In the genomic region with DNA sequence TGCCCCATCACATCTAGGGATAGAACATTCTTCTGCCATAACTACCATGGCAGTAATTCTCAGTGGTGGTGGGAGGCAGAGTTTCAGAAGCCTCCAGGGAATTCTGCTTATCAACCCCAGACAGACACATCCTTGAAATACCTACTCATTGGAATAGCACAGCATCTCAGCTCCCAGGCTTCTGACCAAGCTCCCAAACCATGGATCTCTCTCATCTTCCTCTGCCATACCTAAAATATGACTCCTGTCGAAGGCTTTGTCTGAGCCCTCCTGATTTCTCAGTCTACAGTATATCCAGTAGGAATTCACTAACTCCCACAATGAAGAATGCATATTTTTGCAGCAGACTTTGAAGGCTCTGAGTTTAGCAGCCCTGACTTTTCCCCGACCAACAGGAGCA, we compare ENCODE assay signal across 23 cellular contexts.
DNase-seq lines count a peak whose midpoint lies in the region; ATAC-seq and TF ChIP-seq lines count a peak whose summit lies in the region.
"Had no signal": no experiment of that assay in that cellular context is flagged by ENCODE, and none has a peak within 500 bp of the region (broad histone marks: within the 10 kb centered on the region; RNA-seq: fewer than 3 reads in every experiment).

No MANE protein-coding gene starts in this region.

- no peak overlapping the region for H2BK5ac ChIP-seq in trophoblast cell (ENCODE audit: low read depth, low read length, poor library complexity)

- ATAC-seq in activated naive CD8-positive, alpha-beta T cell treated with anti-CD3 and anti-CD28 coated beads, Interleukin-2, amount 10 ng/mL, durations not matched to agents 7 days and 5 days (ENCODE audit: low read depth): no peak
- ATAC-seq in activated naive CD8-positive, alpha-beta T cell treated with anti-CD3 and anti-CD28 coated beads, Interleukin-2, amount 50 U/mL, for 24 hours: no peak
- ATAC-seq in right cardiac atrium: no peak
- ATAC-seq: GM12878 had no signal

- H3K27me3 ChIP-seq in trophoblast cell (ENCODE audit: insufficient read depth, low read length) (no peaks in the 10 kb centered on the region), right cardiac atrium (ENCODE audit: control insufficient read depth, insufficient read depth) (no peaks in the 10 kb centered on the region), stomach (no peaks in the 10 kb centered on the region)
- H3K27me3 ChIP-seq: BE2C, BLaER1 had no signal

- H4K12ac ChIP-seq in trophoblast cell (ENCODE audit: low read depth, low read length): no peak overlapping the region

- H3K27me3 Mint-ChIP-seq in activated naive CD8-positive, alpha-beta T cell treated with anti-CD3 and anti-CD28 coated beads, Interleukin-2, amount 10 ng/mL, durations not matched to agents 7 days and 5 days: peaks cover 3% of the 10 kb centered on the region
- peaks cover 5% of the 10 kb centered on the region for H3K27me3 Mint-ChIP-seq in activated naive CD8-positive, alpha-beta T cell treated with anti-CD3 and anti-CD28 coated beads, Interleukin-2, amount 50 U/mL, for 24 hours
- H3K27me3 Mint-ChIP-seq: CD4-positive, CD25-positive, alpha-beta regulatory T cell had no signal

- H3K9me3 ChIP-seq in trophoblast cell (ENCODE audit: insufficient read depth, low read depth, low read length): no peaks in the 10 kb centered on the region
- H3K9me3 ChIP-seq in right cardiac atrium (ENCODE audit: control insufficient read depth, low read length): no peaks in the 10 kb centered on the region
- H3K9me3 ChIP-seq in stomach: no peaks in the 10 kb centered on the region
- H3K9me3 ChIP-seq: BE2C, BLaER1 had no signal

- no peaks in the 10 kb centered on the region for H3K36me3 Mint-ChIP-seq in activated naive CD8-positive, alpha-beta T cell treated with anti-CD3 and anti-CD28 coated beads, Interleukin-2, amount 10 ng/mL, durations not matched to agents 7 days and 5 days
- H3K36me3 Mint-ChIP-seq in activated naive CD8-positive, alpha-beta T cell treated with anti-CD3 and anti-CD28 coated beads, Interleukin-2, amount 50 U/mL, for 24 hours (ENCODE audit: low read depth): no peaks in the 10 kb centered on the region
- H3K36me3 Mint-ChIP-seq: CD14-positive monocyte; CD4-positive, alpha-beta memory T cell; CD4-positive, CD25-positive, alpha-beta regulatory T cell; CD8-positive, alpha-beta memory T cell had no signal

- no peak overlapping the region for H2BK12ac ChIP-seq in trophoblast cell (ENCODE audit: low read length)

- H3K79me1 ChIP-seq in trophoblast cell (ENCODE audit: low read length): no peaks in the 10 kb centered on the region

- no peak overlapping the region for H3K4me2 ChIP-seq in trophoblast cell (ENCODE audit: low read length)
- H3K4me2 ChIP-seq: BLaER1 had no signal

- no peaks in the 10 kb centered on the region for H3K9me3 Mint-ChIP-seq in activated naive CD8-positive, alpha-beta T cell treated with anti-CD3 and anti-CD28 coated beads, Interleukin-2, amount 10 ng/mL, durations not matched to agents 7 days and 5 days
- H3K9me3 Mint-ChIP-seq in activated naive CD8-positive, alpha-beta T cell treated with anti-CD3 and anti-CD28 coated beads, Interleukin-2, amount 50 U/mL, for 24 hours: no peaks in the 10 kb centered on the region
- H3K9me3 Mint-ChIP-seq: CD4-positive, alpha-beta memory T cell; CD8-positive, alpha-beta memory T cell had no signal

- no peak overlapping the region for H2BK120ac ChIP-seq in trophoblast cell (ENCODE audit: insufficient read depth, low read length, poor library complexity)

- TF ChIP-seq CTCF in stomach (IDR thresholded peaks at IDR 0.05): no peak

- H4K8ac ChIP-seq in trophoblast cell (ENCODE audit: low read depth, low read length): no peak overlapping the region

- no peak overlapping the region for H2AK5ac ChIP-seq in trophoblast cell (ENCODE audit: low read length)

- no peak for TF ChIP-seq POLR2A in stomach (IDR thresholded peaks at IDR 0.05)

- H3K27ac ChIP-seq in trophoblast cell (ENCODE audit: low read depth, low read length) (no peak overlapping the region), right cardiac atrium (ENCODE audit: low read length) (no peak overlapping the region), stomach (no peak overlapping the region)
- H3K27ac ChIP-seq: BLaER1 had no signal

- H3K4me3 ChIP-seq in trophoblast cell (ENCODE audit: low read depth, low read length) (no peak overlapping the region), right cardiac atrium (ENCODE audit: low read length) (no peak overlapping the region), stomach (no peak overlapping the region)
- H3K4me3 ChIP-seq: BLaER1, GM12878 had no signal

- intact Hi-C loops in right cardiac atrium (cut with DNase I) (no loop called here), stomach (cut with DNase I; ENCODE audit: low total_unique reads) (no loop called here)

- no peak overlapping the region for H4K91ac ChIP-seq in trophoblast cell (ENCODE audit: low read depth, low read length)

- H3K4me1 ChIP-seq in trophoblast cell (ENCODE audit: control insufficient read depth in 1 of 2, insufficient read depth in 2 of 2, low read length in 2 of 2) (peaks cover 0 to 1% of the 10 kb centered on the region in 2 experiments), right cardiac atrium (ENCODE audit: control insufficient read depth, insufficient read depth, low read length) (no peaks in the 10 kb centered on the region), stomach (no peaks in the 10 kb centered on the region)
- H3K4me1 ChIP-seq: BE2C, BLaER1 had no signal

- DNase-seq in activated naive CD8-positive, alpha-beta T cell treated with anti-CD3 and anti-CD28 coated beads, Interleukin-2, amount 10 ng/mL, durations not matched to agents 7 days and 5 days: no peak
- DNase-seq in activated naive CD8-positive, alpha-beta T cell treated with anti-CD3 and anti-CD28 coated beads, Interleukin-2, amount 50 U/mL, for 24 hours: no peak
- peak; percentile 82 for DNase-seq in trophoblast cell
- DNase-seq in right cardiac atrium: no peak
- no peak for DNase-seq in stomach
- DNase-seq: 8988T; ACHN; BE2C; C1 segment of cervical spinal cord; CD4-positive, alpha-beta memory T cell; CD4-positive, CD25-positive, alpha-beta regulatory T cell; CD8-positive, alpha-beta memory T cell; COR-L47; DMS 273 treated with DMSO at 0.1 percent for 48 hours; DMS153; DMS53; DMS79; DND-41; EL; GDM1 had no signal

- no peak overlapping the region for H3K23ac ChIP-seq in trophoblast cell (ENCODE audit: low read length)

- H3K14ac ChIP-seq in trophoblast cell (ENCODE audit: low read length): no peak overlapping the region

- H3K4ac ChIP-seq in trophoblast cell (ENCODE audit: low read depth, low read length): no peak overlapping the region

- no peaks in the 10 kb centered on the region for H3K4me1 Mint-ChIP-seq in activated naive CD8-positive, alpha-beta T cell treated with anti-CD3 and anti-CD28 coated beads, Interleukin-2, amount 10 ng/mL, durations not matched to agents 7 days and 5 days
- H3K4me1 Mint-ChIP-seq in activated naive CD8-positive, alpha-beta T cell treated with anti-CD3 and anti-CD28 coated beads, Interleukin-2, amount 50 U/mL, for 24 hours: no peaks in the 10 kb centered on the region
- H3K4me1 Mint-ChIP-seq: CD14-positive monocyte; CD4-positive, alpha-beta memory T cell; CD4-positive, CD25-positive, alpha-beta regulatory T cell; CD8-positive, alpha-beta memory T cell had no signal

- H3K4me3 Mint-ChIP-seq in activated naive CD8-positive, alpha-beta T cell treated with anti-CD3 and anti-CD28 coated beads, Interleukin-2, amount 10 ng/mL, durations not matched to agents 7 days and 5 days: no peak overlapping the region
- no peak overlapping the region for H3K4me3 Mint-ChIP-seq in activated naive CD8-positive, alpha-beta T cell treated with anti-CD3 and anti-CD28 coated beads, Interleukin-2, amount 50 U/mL, for 24 hours
- H3K4me3 Mint-ChIP-seq: CD14-positive monocyte; CD4-positive, alpha-beta memory T cell; CD4-positive, CD25-positive, alpha-beta regulatory T cell; CD8-positive, alpha-beta memory T cell had no signal

- no peak overlapping the region for H2AFZ ChIP-seq in trophoblast cell (ENCODE audit: insufficient read depth, low read length, poor library complexity)

- WGBS in trophoblast cell (ENCODE audit: extremely low coverage, insufficient coverage, insufficient read length): no CpG with 5 or more reads among the region's 2 CpGs
- WGBS in right cardiac atrium: 77% methylated on average over 2 of the region's 2 CpGs
- 66 to 88% (median 86%) methylated on average over 2 of the region's 2 CpGs for WGBS in stomach, 5 donors

- no peak overlapping the region for H3K18ac ChIP-seq in trophoblast cell (ENCODE audit: low read length)

- H3K27ac Mint-ChIP-seq in activated naive CD8-positive, alpha-beta T cell treated with anti-CD3 and anti-CD28 coated beads, Interleukin-2, amount 10 ng/mL, durations not matched to agents 7 days and 5 days: peak overlapping the region; percentile 26
- no peak overlapping the region for H3K27ac Mint-ChIP-seq in activated naive CD8-positive, alpha-beta T cell treated with anti-CD3 and anti-CD28 coated beads, Interleukin-2, amount 50 U/mL, for 24 hours
- H3K27ac Mint-ChIP-seq: CD14-positive monocyte; CD4-positive, alpha-beta memory T cell; CD4-positive, CD25-positive, alpha-beta regulatory T cell; CD8-positive, alpha-beta memory T cell had no signal

- POLR2A ChIA-PET in activated naive CD8-positive, alpha-beta T cell treated with anti-CD3 and anti-CD28 coated beads, Interleukin-2, amount 10 ng/mL, durations not matched to agents 7 days and 5 days (lab: Charles Lee): no interaction called here

- TF ChIP-seq EP300 in stomach (IDR thresholded peaks at IDR 0.05): no peak

- H3K9ac ChIP-seq in trophoblast cell (ENCODE audit: low read length): no peak overlapping the region
- H3K9ac ChIP-seq: BLaER1 had no signal

- H3K79me2 ChIP-seq in trophoblast cell (ENCODE audit: control insufficient read depth, insufficient read depth, low read length, poor library complexity): no peaks in the 10 kb centered on the region

- no peaks in the 10 kb centered on the region for H3K36me3 ChIP-seq in trophoblast cell (ENCODE audit: control insufficient read depth in 1 of 2, insufficient read depth in 2 of 2, low read length in 2 of 2)
- no peaks in the 10 kb centered on the region for H3K36me3 ChIP-seq in stomach
- H3K36me3 ChIP-seq: BE2C, BLaER1 had no signal

Comparison
In these comparisons a context has a peak if more than half of its experiments do, and no peak if none do; other contexts are left out.
1. DNase-seq: peak in trophoblast cell (2 of 2); none in activated naive CD8-positive, alpha-beta T cell treated with anti-CD3 and anti-CD28 coated beads, Interleukin-2, amount 10 ng/mL, durations not matched to agents 7 days and 5 days (single experiment), activated naive CD8-positive, alpha-beta T cell treated with anti-CD3 and anti-CD28 coated beads, Interleukin-2, amount 50 U/mL, for 24 hours (single experiment), right cardiac atrium (0 of 3) and stomach (single experiment).